In genomic region chr4:138659640-138660325, GRCh38 we compare ENCODE assay signal across 15 cellular contexts.
DNase-seq lines count a peak whose midpoint lies in the region; ATAC-seq, FAIRE-seq and TF ChIP-seq lines count a peak whose summit lies in the region.
"Had no signal": no experiment of that assay in that cellular context is flagged by ENCODE, and none has a peak within 500 bp of the region (broad histone marks: within the 10 kb centered on the region; RNA-seq: fewer than 3 reads in every experiment).

No MANE protein-coding gene starts in this region.

- ATAC-seq in HG03442 (IDR thresholded peaks at IDR 0.05; ENCODE audit: unreplicated experiment), result no peak

- H3F3A ChIP-seq in neural cell (ENCODE audit: insufficient read depth, low read length, poor library complexity, severe bottlenecking), result no peaks in the 10 kb centered on the region

- no peak overlapping the region for H3K9ac ChIP-seq in neural cell (ENCODE audit: low read length)

- DNase-seq in H54 (ENCODE audit: insufficient read length, low spot score) (peak; percentile 13), NCI-H2081 (lab: John Stamatoyannopoulos, UW) (peak; percentile 46 to 62), middle frontal gyrus (ENCODE audit: extremely low spot score, low spot score) (no peak), NCI-H2029 (lab: John Stamatoyannopoulos, UW) (no peak), SHP77 (lab: John Stamatoyannopoulos, UW) (no peak)
- DNase-seq: activated CD4-positive, CD25-positive, alpha-beta regulatory T cell; EL; NCI-H1436; NCI-H446; posterior cingulate gyrus; small intestine had no signal

- peak overlapping the region; percentile 47 for H3K27ac ChIP-seq in ectodermal cell (ENCODE audit: insufficient read depth, low read depth, low read length, poor library complexity, severe bottlenecking)
- H3K27ac ChIP-seq in neural cell (ENCODE audit: low read length), result no peak overlapping the region
- H3K27ac ChIP-seq: SJSA1 had no signal

- H3K9me2 ChIP-seq in neural cell (ENCODE audit: insufficient read depth, low read length), result no peaks in the 10 kb centered on the region

- H3K27me3 ChIP-seq in ectodermal cell (ENCODE audit: control insufficient read depth, insufficient read depth, low read length, poor library complexity, severe bottlenecking) (no peaks in the 10 kb centered on the region), neural cell (ENCODE audit: insufficient read depth, low read depth, low read length) (peaks cover 6% of the 10 kb centered on the region)
- H3K27me3 ChIP-seq: SJSA1 had no signal

- H2AFZ ChIP-seq in neural cell (ENCODE audit: low read depth, low read length), result no peak overlapping the region

- no peaks in the 10 kb centered on the region for H3K9me3 ChIP-seq in ectodermal cell (ENCODE audit: control insufficient read depth, low read length)
- H3K9me3 ChIP-seq in neural cell (ENCODE audit: low read length), result no peaks in the 10 kb centered on the region
- H3K9me3 ChIP-seq: SJSA1 had no signal

- H4K20me1 ChIP-seq in neural cell (ENCODE audit: insufficient read depth), result no peaks in the 10 kb centered on the region

- no peak for FAIRE-seq in H54 (lab: Jason Lieb, UNC)
- FAIRE-seq: small intestine had no signal

- H3K36me3 ChIP-seq in ectodermal cell (ENCODE audit: control insufficient read depth, insufficient read depth, low read length) (no peaks in the 10 kb centered on the region), neural cell (ENCODE audit: insufficient read depth, low read length) (no peaks in the 10 kb centered on the region)
- H3K36me3 ChIP-seq: SJSA1 had no signal

- H3K79me2 ChIP-seq in neural cell (replicated peaks; ENCODE audit: insufficient read depth, low read length), result no peaks in the 10 kb centered on the region

- 2 to 4% methylated on average over 6 of the region's 6 CpGs for WGBS in ectodermal cell, 2 experiments

- TF ChIP-seq RAD21 in neural cell (conservative IDR thresholded peaks at IDR 0.05), result no peak

- H3K4me2 ChIP-seq in neural cell (ENCODE audit: low read length), result no peak overlapping the region

- H3K4me3 ChIP-seq in ectodermal cell (ENCODE audit: insufficient read depth, low read depth, low read length) (no peak overlapping the region), neural cell (ENCODE audit: low read length) (no peak overlapping the region)
- H3K4me3 ChIP-seq: SJSA1 had no signal

- peak; percentile 86 for TF ChIP-seq EP300 in neural cell (conservative IDR thresholded peaks at IDR 0.05; ENCODE audit: poor library complexity, severe bottlenecking)

- H3K4me1 ChIP-seq in ectodermal cell (ENCODE audit: control insufficient read depth, insufficient read depth, low read length), result peaks cover 25% of the 10 kb centered on the region

- no peak for TF ChIP-seq POLR2A in H54 (IDR thresholded peaks at IDR 0.05; ENCODE audit: low read depth, low read length)

- no peak for TF ChIP-seq CTCF in neural cell (IDR thresholded peaks at IDR 0.05; ENCODE audit: poor library complexity, severe bottlenecking)

TF ChIP-seq in neural cell, 6 proteins besides CTCF, POLR2A, EP300 and RAD21:
- TF ChIP-seq TAF1 (IDR thresholded peaks at IDR 0.05; ENCODE audit: low read depth), result no peak
- TF ChIP-seq REST (IDR thresholded peaks at IDR 0.05; ENCODE audit: borderline replicate concordance), result peak; percentile 21
- peak; percentile 89 for TF ChIP-seq POLR2AphosphoS5 (IDR thresholded peaks at IDR 0.05)
- TF ChIP-seq EZH2 (IDR thresholded peaks at IDR 0.05; ENCODE audit: borderline replicate concordance, insufficient read depth, low read length, poor library complexity, severe bottlenecking), result no peak

Comparison
In these comparisons a context has a peak if more than half of its experiments do, and no peak if none do; other contexts are left out.
1. DNase-seq: peak in H54 (single experiment) and NCI-H2081 (2 of 2); none in middle frontal gyrus (single experiment), NCI-H2029 (single experiment) and SHP77 (0 of 2).